In genomic region chr12:71162832-71163711, GRCh38 we compare ENCODE assay signal across 1 cellular context.
A peak's percentile ranks its signal among the peaks of the same experiment; 100 is the strongest.
TF ChIP-seq lines count a peak whose summit lies in the region.

No MANE protein-coding gene starts in this region.

TF ChIP-seq in HepG2, 621 proteins besides CTCF, POLR2A, EP300 and RAD21 (continued from another document):
- TF ChIP-seq XRCC5 (optimal IDR thresholded peaks at IDR 0.05; ENCODE audit: low read length) (peak; percentile 32), KAT8 (CRISPR knock-in tag; IDR thresholded peaks at IDR 0.05) (peak; percentile 64; the same call in 1 of the 2 replicates), E2F5 (CRISPR knock-in tag; conservative IDR thresholded peaks at IDR 0.05) (no peak), FOXO1 (CRISPR knock-in tag; IDR thresholded peaks at IDR 0.05) (peak; percentile 46; the same call in 1 of the 2 replicates), ZNF24 (IDR thresholded peaks at IDR 0.05) (peak; percentile 40; the same call in 1 of the 2 replicates), THRA (CRISPR knock-in tag; IDR thresholded peaks at IDR 0.05; ENCODE audit: borderline replicate concordance) (peak; percentile 43; the same call in 1 of the 2 replicates), PAXIP1 (CRISPR knock-in tag; conservative IDR thresholded peaks at IDR 0.05) (peak; percentile 99), ZNF468 (CRISPR knock-in tag; IDR thresholded peaks at IDR 0.05) (no peak), ETV5 (CRISPR knock-in tag; IDR thresholded peaks at IDR 0.05; ENCODE audit: borderline replicate concordance) (peak; percentile 21; the same call in 1 of the 2 replicates), ZNF275 (CRISPR knock-in tag; IDR thresholded peaks at IDR 0.05; ENCODE audit: borderline replicate concordance) (peak; percentile 30; the same call in 1 of the 2 replicates), KLF6 (CRISPR knock-in tag; IDR thresholded peaks at IDR 0.05) (peak; percentile 72; the same call in 1 of the 2 replicates), SMARCE1 (IDR thresholded peaks at IDR 0.05; ENCODE audit: borderline replicate concordance) (no peak), ZNF773 (CRISPR knock-in tag; IDR thresholded peaks at IDR 0.05; ENCODE audit: borderline replicate concordance) (no peak), HNF4A (CRISPR knock-in tag; IDR thresholded peaks at IDR 0.05) (peak; percentile 88), KAT2B (IDR thresholded peaks at IDR 0.05; ENCODE audit: borderline replicate concordance, low read depth, low read length) (peak; percentile 40; the same call in 1 of the 2 replicates), MED1 (CRISPR knock-in tag; IDR thresholded peaks at IDR 0.05) (peak; percentile 83), ZBTB34 (CRISPR knock-in tag; IDR thresholded peaks at IDR 0.05) (peak; percentile 80), ERF (CRISPR knock-in tag; IDR thresholded peaks at IDR 0.05) (peak; percentile 68; the same call in 1 of the 2 replicates)
TF ChIP-seq in HepG2: peak in this region for 139.
